ENCODE assay signal across 29 cellular contexts in genomic region chr14:61223552-61223951, GRCh38.
"Had no signal": no experiment of that assay in that cellular context is flagged by ENCODE, and none has a peak within 500 bp of the region (broad histone marks: within the 10 kb centered on the region; RNA-seq: fewer than 3 reads in every experiment).

No MANE protein-coding gene starts in this region.

- H3K27ac Mint-ChIP-seq: activated CD4-positive, alpha-beta memory T cell treated with anti-CD3 and anti-CD28 coated beads for 36 hours; activated naive CD4-positive, alpha-beta T cell treated with anti-CD3 and anti-CD28 coated beads for 36 hours; activated naive CD8-positive, alpha-beta T cell treated with anti-CD3 and anti-CD28 coated beads, Interleukin-2, amount 10 ng/mL, durations not matched to agents 7 days and 5 days; activated T-helper 1 cell treated with anti-CD3 and anti-CD28 coated beads, Interleukin-12 subunit alpha, Interleukin-12 subunit beta, Interleukin-2, Interleukin-4 antibody, amounts not matched to agents 30 ng/mL and 10 ng/mL and 1 ng/mL, durations not matched to agents 14 hours and 24 hours and 36 hours; dendritic cell treated with granulocyte-macrophage colony-stimulating factor and Interleukin-4, amounts not matched to agents 40 ng/mL and 50 ng/mL, for 4 days; endodermal cell; naive B cell; type B pancreatic cell had no signal

- H3K27me3 ChIP-seq: right lobe of liver, vagina had no signal

- H3K4me3 ChIP-seq: right lobe of liver, skin epidermis, thoracic aorta, vagina had no signal

- H3K4me1 ChIP-seq: foreskin keratinocyte, right lobe of liver had no signal

- ATAC-seq: activated CD4-positive, CD25-positive, alpha-beta regulatory T cell treated with anti-CD3 and anti-CD28 coated beads, Interleukin-2, amount 50 U/mL, for 24 hours; esophagus mucosa; foreskin keratinocyte; right lobe of liver; stimulated activated naive CD8-positive, alpha-beta T cell treated with anti-CD3 and anti-CD28 coated beads, Interleukin-15, Interleukin-2, amounts not matched to agents 100 U/mL and 50 U/mL, for 24 hours had no signal

- H3K9me3 Mint-ChIP-seq: activated CD4-positive, alpha-beta memory T cell treated with anti-CD3 and anti-CD28 coated beads for 36 hours; activated naive CD4-positive, alpha-beta T cell treated with anti-CD3 and anti-CD28 coated beads for 36 hours; activated naive CD8-positive, alpha-beta T cell treated with anti-CD3 and anti-CD28 coated beads, Interleukin-2, amount 10 ng/mL, durations not matched to agents 7 days and 5 days; activated T-helper 1 cell treated with anti-CD3 and anti-CD28 coated beads, Interleukin-12 subunit alpha, Interleukin-12 subunit beta, Interleukin-2, Interleukin-4 antibody, amounts not matched to agents 30 ng/mL and 10 ng/mL and 1 ng/mL, durations not matched to agents 14 hours and 24 hours and 36 hours; dendritic cell treated with granulocyte-macrophage colony-stimulating factor and Interleukin-4, amounts not matched to agents 40 ng/mL and 50 ng/mL, for 4 days; endodermal cell; mesothelial cell of epicardium; naive B cell; neural crest cell had no signal

- H3K27ac ChIP-seq: foreskin keratinocyte, right lobe of liver, skin epidermis, thoracic aorta, vagina, WERI-Rb-1 had no signal

- H3K27me3 Mint-ChIP-seq: type B pancreatic cell had no signal

- H3K9me3 ChIP-seq: right lobe of liver, thoracic aorta, vagina had no signal

- DNase-seq: activated CD4-positive, alpha-beta memory T cell treated with anti-CD3 and anti-CD28 coated beads for 36 hours; activated CD4-positive, alpha-beta T cell treated with anti-CD3 and anti-CD28 coated beads for 48 hours; activated CD8-positive, alpha-beta memory T cell treated with anti-CD3 and anti-CD28 coated beads, Interleukin-2, amount 50 U/mL, for 4 hours; activated effector memory CD4-positive, alpha-beta T cell treated with anti-CD3 and anti-CD28 coated beads, Interleukin-2, amount 50 U/mL, for 16 hours; activated naive CD4-positive, alpha-beta T cell treated with anti-CD3 and anti-CD28 coated beads for 36 hours; activated naive CD8-positive, alpha-beta T cell treated with anti-CD3 and anti-CD28 coated beads, Interleukin-2, amount 10 ng/mL, durations not matched to agents 7 days and 5 days; activated T-cell treated with anti-CD3 and anti-CD28 coated beads, Interleukin-2, amount 50 U/mL, for 1 hour; amniotic stem cell; central memory CD4-positive, alpha-beta T cell; endodermal cell; foreskin keratinocyte; islet precursor cell; naive B cell; nucleus accumbens; right lobe of liver; stimulated activated CD4-positive, alpha-beta T cell treated with anti-CD3 and anti-CD28 coated beads, Interleukin-12 subunit alpha, Interleukin-12 subunit beta, amount 100 ng/mL, for 4 hours; stimulated activated CD4-positive, alpha-beta T cell treated with anti-CD3 and anti-CD28 coated beads, Interleukin-4, amount 100 ng/mL, for 1 hour; stimulated activated naive CD8-positive, alpha-beta T cell treated with anti-CD3 and anti-CD28 coated beads, Interleukin-15, Interleukin-2, amounts not matched to agents 100 U/mL and 50 U/mL, for 24 hours; WERI-Rb-1 had no signal

- H3K4me3 Mint-ChIP-seq: activated CD4-positive, alpha-beta memory T cell treated with anti-CD3 and anti-CD28 coated beads for 36 hours; activated naive CD4-positive, alpha-beta T cell treated with anti-CD3 and anti-CD28 coated beads for 36 hours; activated naive CD8-positive, alpha-beta T cell treated with anti-CD3 and anti-CD28 coated beads, Interleukin-2, amount 10 ng/mL, durations not matched to agents 7 days and 5 days; activated T-helper 1 cell treated with anti-CD3 and anti-CD28 coated beads, Interleukin-12 subunit alpha, Interleukin-12 subunit beta, Interleukin-2, Interleukin-4 antibody, amounts not matched to agents 30 ng/mL and 10 ng/mL and 1 ng/mL, durations not matched to agents 14 hours and 24 hours and 36 hours; dendritic cell treated with granulocyte-macrophage colony-stimulating factor and Interleukin-4, amounts not matched to agents 40 ng/mL and 50 ng/mL, for 4 days; endodermal cell; mesothelial cell of epicardium; neural crest cell; type B pancreatic cell had no signal

- H3K36me3 Mint-ChIP-seq: activated CD4-positive, alpha-beta memory T cell treated with anti-CD3 and anti-CD28 coated beads for 36 hours; activated naive CD8-positive, alpha-beta T cell treated with anti-CD3 and anti-CD28 coated beads, Interleukin-2, amount 10 ng/mL, durations not matched to agents 7 days and 5 days; mesothelial cell of epicardium; naive B cell; type B pancreatic cell had no signal

- H3K36me3 ChIP-seq: right lobe of liver, thoracic aorta, vagina, WERI-Rb-1 had no signal

- H3K4me1 Mint-ChIP-seq: activated naive CD8-positive, alpha-beta T cell treated with anti-CD3 and anti-CD28 coated beads, Interleukin-2, amount 10 ng/mL, durations not matched to agents 7 days and 5 days; naive B cell had no signal
